1 cellular context compared by ENCODE assay signal in genomic region chr21:14878971-14879370, GRCh38.
TF ChIP-seq lines count a peak whose summit lies in the region.

No MANE protein-coding gene starts in this region.

TF ChIP-seq in HepG2, 621 proteins besides CTCF, POLR2A, EP300 and RAD21 (continued from another document):
- TF ChIP-seq ZNF609 (CRISPR knock-in tag; IDR thresholded peaks at IDR 0.05; ENCODE audit: borderline replicate concordance) = peak; percentile 87; the same call in 1 of the 2 replicates
- peak in 1 of 2 experiments; percentile 91; a peak in 2 of 4 replicates for TF ChIP-seq ATF4 (CRISPR knock-in tag; IDR thresholded peaks at IDR 0.05)
- TF ChIP-seq PRDM10 (CRISPR knock-in tag; IDR thresholded peaks at IDR 0.05; ENCODE audit: low read depth) = no peak
- no peak for TF ChIP-seq ZNF512 (CRISPR knock-in tag; IDR thresholded peaks at IDR 0.05)
- no peak for TF ChIP-seq ZNF562 (CRISPR knock-in tag; IDR thresholded peaks at IDR 0.05; ENCODE audit: borderline replicate concordance)
- no peak for TF ChIP-seq PBX3 (CRISPR knock-in tag; IDR thresholded peaks at IDR 0.05; ENCODE audit: borderline replicate concordance)
- 0 out of 2 replicates have a peak, but pooled peaks have one; percentile 31 for TF ChIP-seq EHMT2 (IDR thresholded peaks at IDR 0.05; ENCODE audit: borderline replicate concordance, low read depth, low read length)
- no peak for TF ChIP-seq SYNCRIP (IDR thresholded peaks at IDR 0.05; ENCODE audit: insufficient read depth, low read depth, low read length)
